In genomic region chr13:107331359-107331758, GRCh38 we compare ENCODE assay signal across 7 cellular contexts.
"Had no signal": no experiment of that assay in that cellular context is flagged by ENCODE, and none has a peak within 500 bp of the region (broad histone marks: within the 10 kb centered on the region; RNA-seq: fewer than 3 reads in every experiment).

No MANE protein-coding gene starts in this region.

- H2AFZ ChIP-seq: GM23248 had no signal

- FAIRE-seq: HTR-8/SVneo had no signal

- H3K4me3 ChIP-seq: GM23248, HAP-1 had no signal

- ATAC-seq: HCT116 had no signal

- H3K27ac ChIP-seq: GM23248, KMS-11 had no signal

- DNase-seq: GM23248, GOT3, KBM-7 had no signal

- H3K4me1 ChIP-seq: HAP-1 had no signal

- H3K36me3 ChIP-seq: HAP-1 had no signal

- H3K9me3 ChIP-seq: HAP-1 had no signal

- H3K4me2 ChIP-seq: KMS-11 had no signal

- H3K9ac ChIP-seq: GM23248, KMS-11 had no signal
